14 cellular contexts compared by ENCODE assay signal in the genomic region with DNA sequence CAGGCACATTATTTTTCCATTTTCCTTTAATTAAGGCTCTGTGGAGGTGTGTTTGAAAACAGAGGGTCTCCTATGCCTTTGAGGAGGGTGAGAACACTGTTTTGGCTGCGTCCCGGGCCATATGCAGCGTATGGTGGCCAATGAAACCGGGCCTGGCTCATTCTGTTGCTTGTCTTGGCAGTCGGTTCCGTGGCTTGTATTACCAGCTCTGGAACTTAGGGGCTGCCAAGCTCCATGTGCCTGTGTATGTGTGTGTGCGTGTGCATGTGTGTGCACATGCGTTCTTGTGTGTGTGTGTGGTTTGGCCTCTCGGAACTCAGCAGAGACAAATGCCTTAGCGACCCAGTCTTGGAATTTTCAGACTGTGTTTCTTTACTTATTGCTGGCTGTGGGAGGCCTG. TPM values are rescaled to one million over a fixed set of nuclear protein-coding genes. Genes with fewer than 3 reads are reported as not detected.
DNase-seq lines count a peak whose midpoint lies in the region; ATAC-seq, FAIRE-seq and TF ChIP-seq lines count a peak whose summit lies in the region.
"Had no signal": no experiment of that assay in that cellular context is flagged by ENCODE, and none has a peak within 500 bp of the region (broad histone marks: within the 10 kb centered on the region; RNA-seq: fewer than 3 reads in every experiment).

No MANE protein-coding gene starts in this region.

- no peak for TF ChIP-seq POLR2A in body of pancreas (IDR thresholded peaks at IDR 0.05)

- H3K4me3 Mint-ChIP-seq in activated T-cell treated with anti-CD3 and anti-CD28 coated beads, Interleukin-2, amount 50 U/mL, for 4 hours, result no peak overlapping the region
- H3K4me3 Mint-ChIP-seq: activated CD4-positive, alpha-beta memory T cell treated with anti-CD3 and anti-CD28 coated beads for 36 hours had no signal

- H3F3A ChIP-seq in smooth muscle cell (ENCODE audit: low read depth), result peaks cover 17% of the 10 kb centered on the region

- no peak for FAIRE-seq in keratinocyte (lab: Jason Lieb, UNC)
- FAIRE-seq: islet of Langerhans, urothelium cell line had no signal

- H3K9ac ChIP-seq in keratinocyte (ENCODE audit: control insufficient read depth, extremely low read depth, insufficient read depth, low read length) (no peak overlapping the region), smooth muscle cell (ENCODE audit: low read depth) (no peak overlapping the region)

- H3K9me3 Mint-ChIP-seq in activated T-cell treated with anti-CD3 and anti-CD28 coated beads, Interleukin-2, amount 50 U/mL, for 4 hours, result no peaks in the 10 kb centered on the region
- H3K9me3 Mint-ChIP-seq: activated CD4-positive, alpha-beta memory T cell treated with anti-CD3 and anti-CD28 coated beads for 36 hours had no signal

- H3K36me3 ChIP-seq in body of pancreas (replicated peaks in 1 of 2; ENCODE audit: insufficient read depth in 1 of 2, low read depth in 2 of 2) (no peaks in the 10 kb centered on the region), keratinocyte (ENCODE audit: control insufficient read depth in 2 of 2, extremely low read depth in 1 of 2, insufficient read depth in 2 of 2, low read length in 2 of 2) (peaks cover 7 to 11% of the 10 kb centered on the region in 2 experiments), smooth muscle cell (ENCODE audit: low read depth) (no peaks in the 10 kb centered on the region)

- dilution Hi-C loops in keratinocyte (cut with MboI; ENCODE audit: extremely low pct_ligation_motif_present, low sequenced_read_pairs), result no loop called here

- H3K27ac ChIP-seq in body of pancreas, result peak overlapping the region; percentile 46 to 86 (median 81)
- H3K27ac ChIP-seq in keratinocyte (ENCODE audit: control insufficient read depth, insufficient read depth, low read length), result no peak overlapping the region
- peak overlapping the region; percentile 85 for H3K27ac ChIP-seq in smooth muscle cell (ENCODE audit: low read depth)

- no peaks in the 10 kb centered on the region for H3K9me1 ChIP-seq in keratinocyte (ENCODE audit: control insufficient read depth, extremely low read depth, insufficient read depth, low read length)

- no peaks in the 10 kb centered on the region for H3K36me3 Mint-ChIP-seq in activated T-cell treated with anti-CD3 and anti-CD28 coated beads, Interleukin-2, amount 50 U/mL, for 4 hours (ENCODE audit: insufficient read depth)
- H3K36me3 Mint-ChIP-seq: activated CD4-positive, alpha-beta memory T cell treated with anti-CD3 and anti-CD28 coated beads for 36 hours had no signal

- intact Hi-C loops in body of pancreas (cut with DNase I), result no loop called here

- WGBS in body of pancreas, 2 donors, result 8 to 16% methylated on average over 7 to 10 of the region's 10 CpGs
- 57% methylated on average over 10 of the region's 10 CpGs for WGBS in smooth muscle cell (ENCODE audit: low lambda C conversion rate)

- H3K9me3 ChIP-seq in body of pancreas (no peaks in the 10 kb centered on the region), keratinocyte (ENCODE audit: control insufficient read depth, low read depth, low read length) (no peaks in the 10 kb centered on the region), smooth muscle cell (replicated peaks; ENCODE audit: low read depth) (no peaks in the 10 kb centered on the region)

- H4K20me1 ChIP-seq in keratinocyte (ENCODE audit: control insufficient read depth, extremely low read depth, insufficient read depth, low read length) (peaks cover 9% of the 10 kb centered on the region), smooth muscle cell (ENCODE audit: low read depth) (peaks cover 53% of the 10 kb centered on the region)

- ATAC-seq in body of pancreas, result peak; percentile 13
- no peak for ATAC-seq in activated T-cell treated with anti-CD3 and anti-CD28 coated beads, Interleukin-2, amount 50 U/mL, for 4 hours

- H3K4me3 ChIP-seq in body of pancreas, result no peak overlapping the region
- peak overlapping the region in 2 of 3 experiments; percentile 6 to 16 for H3K4me3 ChIP-seq in keratinocyte (ENCODE audit: control insufficient read depth in 2 of 3, extremely low read depth in 1 of 3, insufficient read depth in 2 of 3, low read depth in 1 of 3, low read length in 3 of 3)
- peak overlapping the region; percentile 93 for H3K4me3 ChIP-seq in smooth muscle cell

- H3K4me1 ChIP-seq in body of pancreas (peaks cover 57% of the 10 kb centered on the region), keratinocyte (ENCODE audit: control insufficient read depth, extremely low read depth, insufficient read depth, low read length) (peaks cover 20% of the 10 kb centered on the region), smooth muscle cell (ENCODE audit: low read depth) (peaks cover 21% of the 10 kb centered on the region)

- H3K27me3 ChIP-seq in body of pancreas (no peaks in the 10 kb centered on the region), keratinocyte (ENCODE audit: control insufficient read depth, extremely low read depth, insufficient read depth, low read length) (no peaks in the 10 kb centered on the region), smooth muscle cell (ENCODE audit: low read depth) (no peaks in the 10 kb centered on the region)

- H3K4me2 ChIP-seq in keratinocyte (ENCODE audit: control insufficient read depth, extremely low read depth, insufficient read depth, low read depth, low read length) (peak overlapping the region; percentile 81), smooth muscle cell (peak overlapping the region; percentile 95)

- peaks cover 12% of the 10 kb centered on the region for H3K4me1 Mint-ChIP-seq in activated T-cell treated with anti-CD3 and anti-CD28 coated beads, Interleukin-2, amount 50 U/mL, for 4 hours (ENCODE audit: low read depth)

- H3K79me2 ChIP-seq in keratinocyte (ENCODE audit: control insufficient read depth, insufficient read depth, low read length) (peaks cover 17% of the 10 kb centered on the region), smooth muscle cell (ENCODE audit: low read depth) (peaks cover 56% of the 10 kb centered on the region)

- DNase-seq in HCEC 1CT, result peak; percentile 30
- peak; percentile 61 to 77 (median 73) for DNase-seq in body of pancreas
- DNase-seq in keratinocyte (ENCODE audit: low read depth, low spot score), result no peak
- DNase-seq in smooth muscle cell (lab: John Stamatoyannopoulos, UW; ENCODE audit: unreplicated experiment), result no peak
- DNase-seq in NCI-H1105 (lab: John Stamatoyannopoulos, UW), result no peak
- DNase-seq in activated T-cell treated with anti-CD3 and anti-CD28 coated beads, Interleukin-2, amount 50 U/mL, for 4 hours, result no peak
- DNase-seq in DMS153 treated with DMSO at 0.1 percent for 48 hours (lab: John Stamatoyannopoulos, UW; ENCODE audit: unreplicated experiment), result no peak
- DNase-seq in activated CD4-positive, alpha-beta T cell treated with anti-CD3 and anti-CD28 coated beads, Interleukin-2, amount 50 U/mL, for 4 hours, result no peak
- DNase-seq: activated CD4-positive, alpha-beta memory T cell treated with anti-CD3 and anti-CD28 coated beads for 36 hours; central memory CD4-positive, alpha-beta T cell; Karpas-422; stimulated activated CD4-positive, alpha-beta T cell treated with anti-CD3 and anti-CD28 coated beads, Interleukin-1b, Interleukin-23, amount 100 ng/mL, for 48 hours had no signal

- TF ChIP-seq CTCF in body of pancreas (IDR thresholded peaks at IDR 0.05) (peak in 4 of 7 experiments; percentile 37 to 53 (median 44)), keratinocyte (optimal IDR thresholded peaks at IDR 0.05 in 1 of 3, IDR thresholded peaks at IDR 0.05 in 1 of 3, conservative IDR thresholded peaks at IDR 0.05 in 1 of 3; ENCODE audit: extremely low read depth in 1 of 3, insufficient read depth in 2 of 3, low read length in 3 of 3) (peak in 1 of 3 experiments; percentile 13), smooth muscle cell (IDR thresholded peaks at IDR 0.05; ENCODE audit: borderline replicate concordance, insufficient read depth, poor library complexity, severe bottlenecking) (no peak)

- peaks cover 23% of the 10 kb centered on the region for H3K27me3 Mint-ChIP-seq in activated T-cell treated with anti-CD3 and anti-CD28 coated beads, Interleukin-2, amount 50 U/mL, for 4 hours (ENCODE audit: low read depth)

- no peak overlapping the region for H2AFZ ChIP-seq in keratinocyte (ENCODE audit: control insufficient read depth, low read length)
- H2AFZ ChIP-seq in smooth muscle cell (ENCODE audit: low read depth), result no peak overlapping the region

RNA-seq across cellular contexts. Expression of a gene that starts 2.7 kb away (rescaled TPM):
- total RNA-seq in body of pancreas (10 to 100 TPM; 16.8 to 17.9 TPM), smooth muscle cell (70.3 and 71.2 TPM in 2 replicates)
- polyA plus RNA-seq in keratinocyte (9.5 to 16.1 TPM (median 13.5 TPM) in 3 replicates), smooth muscle cell (98.9 and 126 TPM in 2 replicates)
- polyA plus RNA-seq in keratinocyte (2011; ENCODE audit: low read depth), result 21.5 TPM
- polyA plus RNA-seq in keratinocyte (2011; cell fraction: cytosol; rRNA removed), result 9.2 and 17.5 TPM in 2 replicates
- polyA plus RNA-seq in keratinocyte (2011; cell fraction: nucleus; rRNA removed), result 12.7 and 13.0 TPM in 2 replicates
- polyA plus RNA-seq in keratinocyte (2012; ENCODE audit: low replicate concordance), result 8.4 and 15.7 TPM in 2 replicates
- 3.4 to 14.2 TPM (median 5.3 TPM) in 3 replicates for polyA minus RNA-seq in keratinocyte
- 18.2 TPM for polyA minus RNA-seq in keratinocyte (2011; cell fraction: cytosol; rRNA and poly(A)+ RNA removed)
- 3.7 and 5.3 TPM in 2 replicates for polyA minus RNA-seq in keratinocyte (2011; cell fraction: nucleus; rRNA and poly(A)+ RNA removed)
- total RNA-seq in activated T-cell treated with anti-CD3 and anti-CD28 coated beads, Interleukin-2, amount 50 U/mL, for 4 hours, result 1 to 10 TPM in 2 of 3 donors, under 1 TPM in 1; 0.61 to 1.3 (median 1.3) TPM

Comparison
In these comparisons a context has a peak if more than half of its experiments do, and no peak if none do; other contexts are left out.
1. DNase-seq: peak in HCEC 1CT (single experiment) and body of pancreas (4 of 4); none in keratinocyte (single experiment), smooth muscle cell (single experiment), NCI-H1105 (single experiment), activated T-cell treated with anti-CD3 and anti-CD28 coated beads, Interleukin-2, amount 50 U/mL, for 4 hours (single experiment), DMS153 treated with DMSO at 0.1 percent for 48 hours (single experiment) and activated CD4-positive, alpha-beta T cell treated with anti-CD3 and anti-CD28 coated beads, Interleukin-2, amount 50 U/mL, for 4 hours (0 of 2).
2. H3K4me3 ChIP-seq: peak in keratinocyte (2 of 3) and smooth muscle cell (single experiment); none in body of pancreas (0 of 2).
3. RNA of a gene that starts 2.7 kb away (total RNA-seq): 70.3 to 71.2 TPM in smooth muscle cell and 16.8 to 17.9 TPM in body of pancreas; 0.61 to 1.3 TPM in activated T-cell treated with anti-CD3 and anti-CD28 coated beads, Interleukin-2, amount 50 U/mL, for 4 hours; every median in the first group is over 4 times any median in the second.